In genomic region chr11:36540998-36541397, GRCh38 we compare ENCODE assay signal across 8 cellular contexts. TPM values are rescaled to one million over a fixed set of nuclear protein-coding genes. Genes with fewer than 3 reads are reported as not detected.
DNase-seq lines count a peak whose midpoint lies in the region; ATAC-seq and TF ChIP-seq lines count a peak whose summit lies in the region.

No MANE protein-coding gene starts in this region.

- 24 to 44% methylated on average over 2 to 4 of the region's 6 CpGs for WGBS in gastroesophageal sphincter (ENCODE audit: low coverage in 1 of 2), 2 donors

- no peak overlapping the region for H3K27ac ChIP-seq in gastroesophageal sphincter

- no peak for TF ChIP-seq POLR2A in gastroesophageal sphincter (IDR thresholded peaks at IDR 0.05)

- no peaks in the 10 kb centered on the region for H3K4me1 ChIP-seq in gastroesophageal sphincter

- H3K27me3 ChIP-seq in gastroesophageal sphincter, result no peaks in the 10 kb centered on the region

- H3K36me3 ChIP-seq in gastroesophageal sphincter, result no peaks in the 10 kb centered on the region

- no peak for TF ChIP-seq EP300 in gastroesophageal sphincter (IDR thresholded peaks at IDR 0.05)

- peak in 1 of 4 experiments; percentile 25 for TF ChIP-seq CTCF in gastroesophageal sphincter (IDR thresholded peaks at IDR 0.05)

- ATAC-seq in GM19467 (IDR thresholded peaks at IDR 0.05; ENCODE audit: unreplicated experiment) (peak; percentile 96), HG03354 (IDR thresholded peaks at IDR 0.05; ENCODE audit: poor library complexity, severe bottlenecking, unreplicated experiment) (peak; percentile 99), naive B cell (ENCODE audit: low read depth in 2 of 2) (peak; percentile 49 to 52), gastroesophageal sphincter (no peak)

- H3K27ac Mint-ChIP-seq in naive B cell, result peak overlapping the region in 1 of 6 donors; percentile 56

- H3K9me3 ChIP-seq in gastroesophageal sphincter, result no peaks in the 10 kb centered on the region

- H3K4me3 ChIP-seq in gastroesophageal sphincter, result no peak overlapping the region

- H3K9me3 Mint-ChIP-seq in naive B cell, result no peaks in the 10 kb centered on the region

- peaks cover 0 to 8% (median 0%) of the 10 kb centered on the region in 3 donors for H3K27me3 Mint-ChIP-seq in naive B cell

- peaks cover 0 to 10% (median 4%) of the 10 kb centered on the region in 3 donors for H3K4me1 Mint-ChIP-seq in naive B cell

- H3K4me3 Mint-ChIP-seq in naive B cell, result no peak overlapping the region

- no peaks in the 10 kb centered on the region for H3K36me3 Mint-ChIP-seq in naive B cell

- peak; percentile 42 to 64 (median 60) for DNase-seq in NCI-H1417 (lab: John Stamatoyannopoulos, UW)
- DNase-seq in NCI-H1417 treated with DMSO at 0.1 percent for 48 hours (lab: John Stamatoyannopoulos, UW), result no peak
- DNase-seq in NCI-H82 (lab: John Stamatoyannopoulos, UW), result peak; percentile 85
- DNase-seq in dermis blood vessel endothelial cell, result peak; percentile 79
- DNase-seq in naive B cell, result peak; percentile 1

RNA-seq across cellular contexts. Expression of gene RAG1, which starts 26.8 kb away (rescaled TPM):
- total RNA-seq in dermis blood vessel endothelial cell, result 1.0 and 1.3 TPM in 2 replicates
- 1 to 10 TPM in 1 of 6 donors, under 1 TPM in 2, not detected in 3; 0.23 to 1.3 (median 0.43) TPM for polyA plus RNA-seq in naive B cell (ENCODE audit: low read depth in 6 of 6)
- under 1 TPM; 0.13 to 0.93 (median 0.86) TPM for total RNA-seq in gastroesophageal sphincter

RNA-seq across cellular contexts. Expression of gene TRAF6, which starts 30.9 kb away (rescaled TPM):
- 10.7 and 13.6 TPM in 2 replicates for total RNA-seq in dermis blood vessel endothelial cell
- 10 to 100 TPM; 13.3 to 33.1 (median 15.6) TPM for polyA plus RNA-seq in naive B cell (ENCODE audit: low read depth in 6 of 6)
- total RNA-seq in gastroesophageal sphincter, result 10 to 100 TPM; 13.5 to 17.0 (median 16.1) TPM

RNA-seq across cellular contexts. Expression of gene IFTAP, which starts 53.3 kb away (rescaled TPM):
- total RNA-seq in dermis blood vessel endothelial cell, result 30.9 and 34.0 TPM in 2 replicates
- polyA plus RNA-seq in naive B cell (ENCODE audit: low read depth in 6 of 6), result 1 to 10 TPM in 4 of 6 donors, under 1 TPM in 1, not detected in 1; 0.46 to 4.0 (median 2.1) TPM
- total RNA-seq in gastroesophageal sphincter, result 10 to 100 TPM; 24.8 to 44.5 (median 33.2) TPM

RNA-seq across cellular contexts. Expression of gene RAG2, which starts 57.0 kb away (rescaled TPM):
- not detected in 2 replicates for total RNA-seq in dermis blood vessel endothelial cell
- not detected for polyA plus RNA-seq in naive B cell (ENCODE audit: low read depth in 6 of 6)
- total RNA-seq in gastroesophageal sphincter, result not detected
